Comparison of ENCODE assay signal across 19 cellular contexts in genomic region chr14:23523229-23524016, GRCh38. TPM values are rescaled to one million over a fixed set of nuclear protein-coding genes. Genes with fewer than 3 reads are reported as not detected.
"Had no signal": no experiment of that assay in that cellular context is flagged by ENCODE, and none has a peak within 500 bp of the region (broad histone marks: within the 10 kb centered on the region; RNA-seq: fewer than 3 reads in every experiment).

No MANE protein-coding gene starts in this region.

- H3K9me3 ChIP-seq: colonic mucosa, left ventricle myocardium inferior, lower lobe of right lung, sigmoid colon, thyroid gland had no signal

- ATAC-seq: left cardiac atrium; lower lobe of right lung; natural killer cell treated with Interleukin-12 subunit alpha and Interleukin-12 subunit beta and Interleukin-15 and Interleukin-18, amount 100 ng/mL, for 72 hours had no signal

- H3K9ac ChIP-seq: neural progenitor cell had no signal

- H3K27ac Mint-ChIP-seq: natural killer cell treated with Interleukin-12 subunit alpha and Interleukin-12 subunit beta and Interleukin-15 and Interleukin-18, amount 100 ng/mL, for 72 hours; type B pancreatic cell had no signal

- H3K4me3 Mint-ChIP-seq: natural killer cell treated with Interleukin-12 subunit alpha and Interleukin-12 subunit beta and Interleukin-15 and Interleukin-18, amount 100 ng/mL, for 72 hours; neural progenitor cell; type B pancreatic cell had no signal

- H3K36me3 Mint-ChIP-seq: natural killer cell treated with Interleukin-12 subunit alpha and Interleukin-12 subunit beta and Interleukin-15 and Interleukin-18, amount 100 ng/mL, for 72 hours had no signal

- H3K27me3 ChIP-seq: colonic mucosa, hepatocyte, neural progenitor cell, sigmoid colon, thyroid gland had no signal

- H3K4me3 ChIP-seq: colonic mucosa, hepatocyte, left ventricle myocardium inferior, lower lobe of right lung, neural progenitor cell, sigmoid colon, skin epidermis, thyroid gland had no signal

- H3K4me1 ChIP-seq: colonic mucosa, left ventricle myocardium inferior, lower lobe of right lung, sigmoid colon had no signal

- DNase-seq: colonic mucosa; dermis blood vessel endothelial cell; foreskin melanocyte; kidney; left cardiac atrium; left ventricle myocardium inferior; lower lobe of right lung; mesenchymal stem cell; midbrain; occipital lobe; sigmoid colon; stimulated activated naive CD4-positive, alpha-beta T cell treated with Interleukin-2 at 50 U/mL for 16 hours; thyroid gland had no signal

- H3K36me3 ChIP-seq: colonic mucosa, left ventricle myocardium inferior, lower lobe of right lung, neural progenitor cell, thyroid gland had no signal

- H3K27ac ChIP-seq: colonic mucosa, hepatocyte, left ventricle myocardium inferior, lower lobe of right lung, neural progenitor cell, sigmoid colon, skin epidermis, thyroid gland had no signal

- H3K9me3 Mint-ChIP-seq: natural killer cell treated with Interleukin-12 subunit alpha and Interleukin-12 subunit beta and Interleukin-15 and Interleukin-18, amount 100 ng/mL, for 72 hours; neural progenitor cell; type B pancreatic cell had no signal

- H3K27me3 Mint-ChIP-seq: natural killer cell treated with Interleukin-12 subunit alpha and Interleukin-12 subunit beta and Interleukin-15 and Interleukin-18, amount 100 ng/mL, for 72 hours; type B pancreatic cell had no signal

RNA-seq across cellular contexts. Expression of gene JPH4, which starts 55.2 kb away (rescaled TPM):
- total RNA-seq: dermis blood vessel endothelial cell, pulmonary artery endothelial cell had no signal
